Comparison of ENCODE assay signal across 1 cellular context in the genomic region with DNA sequence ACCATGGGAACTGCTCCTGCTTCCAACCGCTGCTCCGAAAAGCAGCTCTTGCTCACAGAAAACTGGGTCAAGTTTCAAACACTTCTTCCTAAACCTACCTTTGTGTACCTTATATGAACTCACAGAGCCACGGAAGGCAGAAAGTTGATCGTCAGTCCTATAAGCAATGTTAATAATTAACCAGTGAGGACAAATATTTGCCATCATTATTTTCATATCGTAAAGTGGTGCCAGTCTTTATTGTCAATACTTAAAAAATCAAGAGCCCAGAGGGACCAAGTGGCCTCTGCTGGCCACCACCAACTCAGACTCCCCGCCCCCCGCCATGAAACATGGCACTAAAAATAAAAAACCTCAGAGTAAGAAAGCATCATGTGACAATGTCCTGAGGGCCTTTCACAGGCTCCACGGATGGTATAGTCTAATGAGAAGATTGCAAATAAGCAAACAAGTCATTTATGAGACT.
A peak's percentile ranks its signal among the peaks of the same experiment; 100 is the strongest.
TF ChIP-seq lines count a peak whose summit lies in the region.

No MANE protein-coding gene starts in this region.

TF ChIP-seq in HepG2, 621 proteins besides CTCF, POLR2A, EP300 and RAD21 (continued from another document and continues in another):
- TF ChIP-seq KLF15 (CRISPR knock-in tag; IDR thresholded peaks at IDR 0.05; ENCODE audit: borderline replicate concordance): no peak
- TF ChIP-seq ZNF350 (CRISPR knock-in tag; IDR thresholded peaks at IDR 0.05; ENCODE audit: borderline replicate concordance, low read depth): no peak; the same call in 1 of the 2 replicates
- no peak for TF ChIP-seq ZNF44 (CRISPR knock-in tag; IDR thresholded peaks at IDR 0.05)
- TF ChIP-seq, protein P1, sequence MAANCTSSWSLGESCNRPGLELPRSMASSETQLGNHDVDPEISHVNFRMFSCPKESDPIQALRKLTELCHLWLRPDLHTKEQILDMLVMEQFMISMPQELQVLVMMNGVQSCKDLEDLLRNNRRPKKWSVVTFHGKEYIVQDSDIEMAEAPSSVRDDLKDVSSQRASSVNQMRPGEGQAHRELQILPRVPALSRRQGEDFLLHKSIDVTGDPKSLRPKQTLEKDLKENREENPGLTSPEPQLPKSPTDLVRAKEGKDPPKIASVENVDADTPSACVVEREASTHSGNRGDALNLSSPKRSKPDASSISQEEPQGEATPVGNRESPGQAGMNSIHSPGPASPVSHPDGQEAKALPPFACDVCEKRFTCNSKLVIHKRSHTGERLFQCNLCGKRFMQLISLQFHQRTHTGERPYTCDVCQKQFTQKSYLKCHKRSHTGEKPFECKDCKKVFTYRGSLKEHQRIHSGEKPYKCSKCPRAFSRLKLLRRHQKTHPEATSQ (CRISPR knock-in tag; IDR thresholded peaks at IDR 0.05; ENCODE audit: borderline replicate concordance): no peak
- no peak for TF ChIP-seq HDAC6 (IDR thresholded peaks at IDR 0.05; ENCODE audit: low read depth, low read length)
- no peak for TF ChIP-seq KDM5B (CRISPR knock-in tag; IDR thresholded peaks at IDR 0.05; ENCODE audit: borderline replicate concordance)
- TF ChIP-seq RBFOX2 (IDR thresholded peaks at IDR 0.05; ENCODE audit: low read depth, low read length): no peak
- no peak for TF ChIP-seq MATR3 (CRISPR knock-in tag; IDR thresholded peaks at IDR 0.05)
- TF ChIP-seq, protein P2, sequence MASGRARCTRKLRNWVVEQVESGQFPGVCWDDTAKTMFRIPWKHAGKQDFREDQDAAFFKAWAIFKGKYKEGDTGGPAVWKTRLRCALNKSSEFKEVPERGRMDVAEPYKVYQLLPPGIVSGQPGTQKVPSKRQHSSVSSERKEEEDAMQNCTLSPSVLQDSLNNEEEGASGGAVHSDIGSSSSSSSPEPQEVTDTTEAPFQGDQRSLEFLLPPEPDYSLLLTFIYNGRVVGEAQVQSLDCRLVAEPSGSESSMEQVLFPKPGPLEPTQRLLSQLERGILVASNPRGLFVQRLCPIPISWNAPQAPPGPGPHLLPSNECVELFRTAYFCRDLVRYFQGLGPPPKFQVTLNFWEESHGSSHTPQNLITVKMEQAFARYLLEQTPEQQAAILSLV (CRISPR knock-in tag; IDR thresholded peaks at IDR 0.05; ENCODE audit: borderline replicate concordance): no peak
- TF ChIP-seq ZIK1 (CRISPR knock-in tag; IDR thresholded peaks at IDR 0.05; ENCODE audit: borderline replicate concordance, low read depth): no peak
- TF ChIP-seq POLR2AphosphoS5 (IDR thresholded peaks at IDR 0.05; ENCODE audit: low read depth, low read length): no peak
- no peak for TF ChIP-seq NKX3-1 (CRISPR knock-in tag; IDR thresholded peaks at IDR 0.05)
- no peak for TF ChIP-seq GTF3A (CRISPR knock-in tag; conservative IDR thresholded peaks at IDR 0.05)
- TF ChIP-seq, protein P3, sequence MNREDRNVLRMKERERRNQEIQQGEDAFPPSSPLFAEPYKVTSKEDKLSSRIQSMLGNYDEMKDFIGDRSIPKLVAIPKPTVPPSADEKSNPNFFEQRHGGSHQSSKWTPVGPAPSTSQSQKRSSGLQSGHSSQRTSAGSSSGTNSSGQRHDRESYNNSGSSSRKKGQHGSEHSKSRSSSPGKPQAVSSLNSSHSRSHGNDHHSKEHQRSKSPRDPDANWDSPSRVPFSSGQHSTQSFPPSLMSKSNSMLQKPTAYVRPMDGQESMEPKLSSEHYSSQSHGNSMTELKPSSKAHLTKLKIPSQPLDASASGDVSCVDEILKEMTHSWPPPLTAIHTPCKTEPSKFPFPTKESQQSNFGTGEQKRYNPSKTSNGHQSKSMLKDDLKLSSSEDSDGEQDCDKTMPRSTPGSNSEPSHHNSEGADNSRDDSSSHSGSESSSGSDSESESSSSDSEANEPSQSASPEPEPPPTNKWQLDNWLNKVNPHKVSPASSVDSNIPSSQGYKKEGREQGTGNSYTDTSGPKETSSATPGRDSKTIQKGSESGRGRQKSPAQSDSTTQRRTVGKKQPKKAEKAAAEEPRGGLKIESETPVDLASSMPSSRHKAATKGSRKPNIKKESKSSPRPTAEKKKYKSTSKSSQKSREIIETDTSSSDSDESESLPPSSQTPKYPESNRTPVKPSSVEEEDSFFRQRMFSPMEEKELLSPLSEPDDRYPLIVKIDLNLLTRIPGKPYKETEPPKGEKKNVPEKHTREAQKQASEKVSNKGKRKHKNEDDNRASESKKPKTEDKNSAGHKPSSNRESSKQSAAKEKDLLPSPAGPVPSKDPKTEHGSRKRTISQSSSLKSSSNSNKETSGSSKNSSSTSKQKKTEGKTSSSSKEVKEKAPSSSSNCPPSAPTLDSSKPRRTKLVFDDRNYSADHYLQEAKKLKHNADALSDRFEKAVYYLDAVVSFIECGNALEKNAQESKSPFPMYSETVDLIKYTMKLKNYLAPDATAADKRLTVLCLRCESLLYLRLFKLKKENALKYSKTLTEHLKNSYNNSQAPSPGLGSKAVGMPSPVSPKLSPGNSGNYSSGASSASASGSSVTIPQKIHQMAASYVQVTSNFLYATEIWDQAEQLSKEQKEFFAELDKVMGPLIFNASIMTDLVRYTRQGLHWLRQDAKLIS (CRISPR knock-in tag; IDR thresholded peaks at IDR 0.05): no peak
- TF ChIP-seq KDM1A (CRISPR knock-in tag; IDR thresholded peaks at IDR 0.05): no peak
- TF ChIP-seq STAT5B (CRISPR knock-in tag; IDR thresholded peaks at IDR 0.05): no peak
- no peak for TF ChIP-seq SIN3A (IDR thresholded peaks at IDR 0.05; ENCODE audit: borderline replicate concordance, low read depth, low read length)
- TF ChIP-seq ZFX (CRISPR knock-in tag; IDR thresholded peaks at IDR 0.05; ENCODE audit: low read depth): no peak
- TF ChIP-seq ZNF34 (CRISPR knock-in tag; IDR thresholded peaks at IDR 0.05; ENCODE audit: borderline replicate concordance): no peak
- no peak for TF ChIP-seq ZBTB7B (CRISPR knock-in tag; IDR thresholded peaks at IDR 0.05)
- TF ChIP-seq, protein P4, sequence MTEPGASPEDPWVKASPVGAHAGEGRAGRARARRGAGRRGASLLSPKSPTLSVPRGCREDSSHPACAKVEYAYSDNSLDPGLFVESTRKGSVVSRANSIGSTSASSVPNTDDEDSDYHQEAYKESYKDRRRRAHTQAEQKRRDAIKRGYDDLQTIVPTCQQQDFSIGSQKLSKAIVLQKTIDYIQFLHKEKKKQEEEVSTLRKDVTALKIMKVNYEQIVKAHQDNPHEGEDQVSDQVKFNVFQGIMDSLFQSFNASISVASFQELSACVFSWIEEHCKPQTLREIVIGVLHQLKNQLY (CRISPR knock-in tag; IDR thresholded peaks at IDR 0.05): no peak
- no peak for TF ChIP-seq ZNF883 (CRISPR knock-in tag; IDR thresholded peaks at IDR 0.05; ENCODE audit: not compliant biosample characterization)
- no peak for TF ChIP-seq ZNF510 (CRISPR knock-in tag; IDR thresholded peaks at IDR 0.05; ENCODE audit: low read depth)
- TF ChIP-seq, protein P5, sequence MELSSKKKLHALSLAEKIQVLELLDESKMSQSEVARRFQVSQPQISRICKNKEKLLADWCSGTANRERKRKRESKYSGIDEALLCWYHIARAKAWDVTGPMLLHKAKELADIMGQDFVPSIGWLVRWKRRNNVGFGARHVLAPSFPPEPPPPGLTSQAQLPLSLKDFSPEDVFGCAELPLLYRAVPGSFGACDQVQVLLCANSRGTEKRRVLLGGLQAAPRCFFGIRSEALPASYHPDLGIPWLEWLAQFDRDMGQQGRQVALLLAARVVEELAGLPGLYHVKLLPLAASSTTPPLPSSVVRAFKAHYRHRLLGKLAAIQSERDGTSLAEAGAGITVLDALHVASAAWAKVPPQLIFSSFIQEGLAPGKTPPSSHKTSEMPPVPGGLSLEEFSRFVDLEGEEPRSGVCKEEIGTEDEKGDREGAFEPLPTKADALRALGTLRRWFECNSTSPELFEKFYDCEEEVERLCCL (CRISPR knock-in tag; IDR thresholded peaks at IDR 0.05; ENCODE audit: borderline replicate concordance): no peak
- TF ChIP-seq, protein P6, sequence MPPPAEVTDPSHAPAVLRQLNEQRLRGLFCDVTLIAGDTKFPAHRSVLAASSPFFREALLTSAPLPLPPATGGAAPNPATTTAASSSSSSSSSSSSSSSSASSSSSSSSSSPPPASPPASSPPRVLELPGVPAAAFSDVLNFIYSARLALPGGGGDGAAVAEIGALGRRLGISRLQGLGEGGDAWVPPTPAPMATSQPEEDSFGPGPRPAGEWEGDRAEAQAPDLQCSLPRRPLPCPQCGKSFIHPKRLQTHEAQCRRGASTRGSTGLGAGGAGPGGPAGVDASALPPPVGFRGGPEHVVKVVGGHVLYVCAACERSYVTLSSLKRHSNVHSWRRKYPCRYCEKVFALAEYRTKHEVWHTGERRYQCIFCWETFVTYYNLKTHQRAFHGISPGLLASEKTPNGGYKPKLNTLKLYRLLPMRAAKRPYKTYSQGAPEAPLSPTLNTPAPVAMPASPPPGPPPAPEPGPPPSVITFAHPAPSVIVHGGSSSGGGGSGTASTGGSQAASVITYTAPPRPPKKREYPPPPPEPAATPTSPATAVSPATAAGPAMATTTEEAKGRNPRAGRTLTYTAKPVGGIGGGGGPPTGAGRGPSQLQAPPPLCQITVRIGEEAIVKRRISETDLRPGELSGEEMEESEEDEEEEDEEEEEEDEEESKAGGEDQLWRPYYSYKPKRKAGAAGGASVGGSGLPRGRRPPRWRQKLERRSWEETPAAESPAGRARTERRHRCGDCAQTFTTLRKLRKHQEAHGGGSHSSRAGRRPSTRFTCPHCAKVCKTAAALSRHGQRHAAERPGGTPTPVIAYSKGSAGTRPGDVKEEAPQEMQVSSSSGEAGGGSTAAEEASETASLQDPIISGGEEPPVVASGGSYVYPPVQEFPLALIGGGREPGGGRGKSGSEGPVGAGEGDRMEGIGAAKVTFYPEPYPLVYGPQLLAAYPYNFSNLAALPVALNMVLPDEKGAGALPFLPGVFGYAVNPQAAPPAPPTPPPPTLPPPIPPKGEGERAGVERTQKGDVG (CRISPR knock-in tag; IDR thresholded peaks at IDR 0.05; ENCODE audit: borderline replicate concordance): no peak
- TF ChIP-seq, protein P7, sequence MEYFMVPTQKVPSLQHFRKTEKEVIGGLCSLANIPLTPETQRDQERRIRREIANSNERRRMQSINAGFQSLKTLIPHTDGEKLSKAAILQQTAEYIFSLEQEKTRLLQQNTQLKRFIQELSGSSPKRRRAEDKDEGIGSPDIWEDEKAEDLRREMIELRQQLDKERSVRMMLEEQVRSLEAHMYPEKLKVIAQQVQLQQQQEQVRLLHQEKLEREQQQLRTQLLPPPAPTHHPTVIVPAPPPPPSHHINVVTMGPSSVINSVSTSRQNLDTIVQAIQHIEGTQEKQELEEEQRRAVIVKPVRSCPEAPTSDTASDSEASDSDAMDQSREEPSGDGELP (IDR thresholded peaks at IDR 0.05; ENCODE audit: borderline replicate concordance, low read depth): no peak
- no peak for TF ChIP-seq PAX8 (CRISPR knock-in tag; IDR thresholded peaks at IDR 0.05; ENCODE audit: borderline replicate concordance)
- TF ChIP-seq, protein P8, sequence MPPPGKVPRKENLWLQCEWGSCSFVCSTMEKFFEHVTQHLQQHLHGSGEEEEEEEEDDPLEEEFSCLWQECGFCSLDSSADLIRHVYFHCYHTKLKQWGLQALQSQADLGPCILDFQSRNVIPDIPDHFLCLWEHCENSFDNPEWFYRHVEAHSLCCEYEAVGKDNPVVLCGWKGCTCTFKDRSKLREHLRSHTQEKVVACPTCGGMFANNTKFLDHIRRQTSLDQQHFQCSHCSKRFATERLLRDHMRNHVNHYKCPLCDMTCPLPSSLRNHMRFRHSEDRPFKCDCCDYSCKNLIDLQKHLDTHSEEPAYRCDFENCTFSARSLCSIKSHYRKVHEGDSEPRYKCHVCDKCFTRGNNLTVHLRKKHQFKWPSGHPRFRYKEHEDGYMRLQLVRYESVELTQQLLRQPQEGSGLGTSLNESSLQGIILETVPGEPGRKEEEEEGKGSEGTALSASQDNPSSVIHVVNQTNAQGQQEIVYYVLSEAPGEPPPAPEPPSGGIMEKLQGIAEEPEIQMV (CRISPR knock-in tag; IDR thresholded peaks at IDR 0.05; ENCODE audit: low read depth): no peak
- TF ChIP-seq, protein P9, sequence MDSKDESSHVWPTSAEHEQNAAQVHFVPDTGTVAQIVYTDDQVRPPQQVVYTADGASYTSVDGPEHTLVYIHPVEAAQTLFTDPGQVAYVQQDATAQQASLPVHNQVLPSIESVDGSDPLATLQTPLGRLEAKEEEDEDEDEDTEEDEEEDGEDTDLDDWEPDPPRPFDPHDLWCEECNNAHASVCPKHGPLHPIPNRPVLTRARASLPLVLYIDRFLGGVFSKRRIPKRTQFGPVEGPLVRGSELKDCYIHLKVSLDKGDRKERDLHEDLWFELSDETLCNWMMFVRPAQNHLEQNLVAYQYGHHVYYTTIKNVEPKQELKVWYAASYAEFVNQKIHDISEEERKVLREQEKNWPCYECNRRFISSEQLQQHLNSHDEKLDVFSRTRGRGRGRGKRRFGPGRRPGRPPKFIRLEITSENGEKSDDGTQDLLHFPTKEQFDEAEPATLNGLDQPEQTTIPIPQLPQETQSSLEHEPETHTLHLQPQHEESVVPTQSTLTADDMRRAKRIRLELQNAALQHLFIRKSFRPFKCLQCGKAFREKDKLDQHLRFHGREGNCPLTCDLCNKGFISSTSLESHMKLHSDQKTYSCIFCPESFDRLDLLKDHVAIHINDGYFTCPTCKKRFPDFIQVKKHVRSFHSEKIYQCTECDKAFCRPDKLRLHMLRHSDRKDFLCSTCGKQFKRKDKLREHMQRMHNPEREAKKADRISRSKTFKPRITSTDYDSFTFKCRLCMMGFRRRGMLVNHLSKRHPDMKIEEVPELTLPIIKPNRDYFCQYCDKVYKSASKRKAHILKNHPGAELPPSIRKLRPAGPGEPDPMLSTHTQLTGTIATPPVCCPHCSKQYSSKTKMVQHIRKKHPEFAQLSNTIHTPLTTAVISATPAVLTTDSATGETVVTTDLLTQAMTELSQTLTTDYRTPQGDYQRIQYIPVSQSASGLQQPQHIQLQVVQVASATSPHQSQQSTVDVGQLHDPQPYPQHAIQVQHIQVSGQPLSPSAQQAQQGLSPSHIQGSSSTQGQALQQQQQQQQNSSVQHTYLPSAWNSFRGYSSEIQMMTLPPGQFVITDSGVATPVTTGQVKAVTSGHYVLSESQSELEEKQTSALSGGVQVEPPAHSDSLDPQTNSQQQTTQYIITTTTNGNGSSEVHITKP (CRISPR knock-in tag; IDR thresholded peaks at IDR 0.05; ENCODE audit: low read depth): no peak
- TF ChIP-seq ELF3 (CRISPR knock-in tag; IDR thresholded peaks at IDR 0.05): peak; percentile 76; the same call in 1 of the 2 replicates
- TF ChIP-seq ADNP (CRISPR knock-in tag; IDR thresholded peaks at IDR 0.05): no peak
